ENCODE assay signal across 27 cellular contexts in genomic region chr4:137180349-137180748, GRCh38.
A peak's percentile ranks its signal among the peaks of the same experiment; 100 is the strongest.
DNase-seq lines count a peak whose midpoint lies in the region; ATAC-seq and TF ChIP-seq lines count a peak whose summit lies in the region.
"Had no signal": no experiment of that assay in that cellular context is flagged by ENCODE, and none has a peak within 500 bp of the region (broad histone marks: within the 10 kb centered on the region; RNA-seq: fewer than 3 reads in every experiment).

No MANE protein-coding gene starts in this region.

- H3K36me3 ChIP-seq in neural progenitor cell: no peaks in the 10 kb centered on the region
- H3K36me3 ChIP-seq: stomach, thyroid gland had no signal

- ATAC-seq in GM18502 (IDR thresholded peaks at IDR 0.05; ENCODE audit: poor library complexity, unreplicated experiment): no peak
- no peak for ATAC-seq in HG03520 (IDR thresholded peaks at IDR 0.05; ENCODE audit: unreplicated experiment)
- ATAC-seq: activated naive CD8-positive, alpha-beta T cell treated with anti-CD3 and anti-CD28 coated beads, Interleukin-2, amount 50 U/mL, for 24 hours; activated T-cell treated with anti-CD3 and anti-CD28 coated beads, Interleukin-2, amount 50 U/mL, for 4 hours had no signal

- H3K27me3 ChIP-seq in neural progenitor cell: no peaks in the 10 kb centered on the region
- H3K27me3 ChIP-seq: stomach, thyroid gland had no signal

- no peak overlapping the region for H3K27ac Mint-ChIP-seq in neural progenitor cell
- H3K27ac Mint-ChIP-seq: activated naive CD8-positive, alpha-beta T cell treated with anti-CD3 and anti-CD28 coated beads, Interleukin-2, amount 50 U/mL, for 24 hours; CD4-positive, alpha-beta memory T cell; mesothelial cell of epicardium; naive B cell had no signal

- H3K4me3 ChIP-seq in fibroblast of villous mesenchyme (ENCODE audit: low read depth, low read length) (no peak overlapping the region), neural progenitor cell (no peak overlapping the region)
- H3K4me3 ChIP-seq: PC-9, stomach, thyroid gland had no signal

- DNase-seq in NCI-H82 (lab: John Stamatoyannopoulos, UW): peak; percentile 2
- no peak for DNase-seq in NCI-H82 treated with DMSO at 0.1 percent for 48 hours (lab: John Stamatoyannopoulos, UW; ENCODE audit: unreplicated experiment)
- DNase-seq in SK-N-DZ (ENCODE audit: low spot score): peak; percentile 25
- DNase-seq in fibroblast of villous mesenchyme (ENCODE audit: low read depth): no peak
- peak; percentile 40 for DNase-seq in neural progenitor cell (ENCODE audit: low spot score)
- no peak for DNase-seq in activated effector memory CD4-positive, alpha-beta T cell treated with anti-CD3 and anti-CD28 coated beads, Interleukin-2, amount 50 U/mL, for 16 hours
- DNase-seq: 8988T; activated CD4-positive, alpha-beta T cell treated with anti-CD3 and anti-CD28 coated beads, Interleukin-2, amount 50 U/mL, for 1 hour; activated naive CD8-positive, alpha-beta T cell treated with anti-CD3 and anti-CD28 coated beads, Interleukin-2, amount 50 U/mL, for 24 hours; activated T-cell treated with anti-CD3 and anti-CD28 coated beads, Interleukin-2, amount 50 U/mL, for 4 hours; CD4-positive, alpha-beta memory T cell; EL; erythroblast; Kasumi-1; naive B cell; NCI-H146; NCI-H2171; NCI-H510A; occipital lobe; PC-9; Right ventricle myocardium superior; stimulated activated CD4-positive, alpha-beta T cell treated with anti-CD3 and anti-CD28 coated beads, Interleukin-1b, Interleukin-23, amount 100 ng/mL, for 48 hours; stomach; thyroid gland had no signal

- no peak overlapping the region for H3K27ac ChIP-seq in neural progenitor cell
- H3K27ac ChIP-seq: PC-9, stomach, thyroid gland had no signal

- H3K36me3 Mint-ChIP-seq in neural progenitor cell: no peaks in the 10 kb centered on the region
- H3K36me3 Mint-ChIP-seq: CD4-positive, alpha-beta memory T cell; mesothelial cell of epicardium; naive B cell had no signal

- no peak overlapping the region for H3K4me3 Mint-ChIP-seq in neural progenitor cell
- H3K4me3 Mint-ChIP-seq: activated naive CD8-positive, alpha-beta T cell treated with anti-CD3 and anti-CD28 coated beads, Interleukin-2, amount 50 U/mL, for 24 hours; activated T-cell treated with anti-CD3 and anti-CD28 coated beads, Interleukin-2, amount 50 U/mL, for 4 hours; CD4-positive, alpha-beta memory T cell; mesothelial cell of epicardium; naive B cell had no signal

- H3F3A ChIP-seq in neural progenitor cell (ENCODE audit: low read depth): no peaks in the 10 kb centered on the region

- H3K4me1 Mint-ChIP-seq in neural progenitor cell: no peaks in the 10 kb centered on the region
- H3K4me1 Mint-ChIP-seq: activated naive CD8-positive, alpha-beta T cell treated with anti-CD3 and anti-CD28 coated beads, Interleukin-2, amount 50 U/mL, for 24 hours; CD4-positive, alpha-beta memory T cell; mesothelial cell of epicardium; naive B cell had no signal

- no peaks in the 10 kb centered on the region for H4K20me1 ChIP-seq in neural progenitor cell (ENCODE audit: low read depth)

- no peaks in the 10 kb centered on the region for H3K4me1 ChIP-seq in neural progenitor cell
- H3K4me1 ChIP-seq: stomach, thyroid gland had no signal

- H3K9ac ChIP-seq in neural progenitor cell: no peak overlapping the region

- H3K79me2 ChIP-seq in neural progenitor cell (ENCODE audit: low read depth): no peaks in the 10 kb centered on the region

- H3K4me2 ChIP-seq in neural progenitor cell: no peak overlapping the region
- H3K4me2 ChIP-seq: PC-9 had no signal

- H3K9me3 ChIP-seq in neural progenitor cell (ENCODE audit: low read depth): no peaks in the 10 kb centered on the region
- H3K9me3 ChIP-seq: stomach, thyroid gland had no signal

- peak; percentile 18 for TF ChIP-seq CTCF in fibroblast of villous mesenchyme (IDR thresholded peaks at IDR 0.05; ENCODE audit: insufficient read depth, low read depth, low read length)
- peak; percentile 52 for TF ChIP-seq CTCF in neural progenitor cell (IDR thresholded peaks at IDR 0.05)

- H3K9me3 Mint-ChIP-seq in neural progenitor cell: peaks cover 6% of the 10 kb centered on the region
- H3K9me3 Mint-ChIP-seq: activated naive CD8-positive, alpha-beta T cell treated with anti-CD3 and anti-CD28 coated beads, Interleukin-2, amount 50 U/mL, for 24 hours had no signal

- H3K27me3 Mint-ChIP-seq in neural progenitor cell (ENCODE audit: insufficient read depth, low read depth): no peaks in the 10 kb centered on the region
- H3K27me3 Mint-ChIP-seq: activated naive CD8-positive, alpha-beta T cell treated with anti-CD3 and anti-CD28 coated beads, Interleukin-2, amount 50 U/mL, for 24 hours; CD4-positive, alpha-beta memory T cell; naive B cell had no signal

- H2AFZ ChIP-seq in neural progenitor cell (replicated peaks): peak overlapping the region; percentile 87
- H2AFZ ChIP-seq: PC-9 had no signal

Comparison
In these comparisons a context has a peak if more than half of its experiments do, and no peak if none do; other contexts are left out.
1. DNase-seq: peak in NCI-H82 (single experiment), SK-N-DZ (single experiment) and neural progenitor cell (single experiment); none in NCI-H82 treated with DMSO at 0.1 percent for 48 hours (single experiment), fibroblast of villous mesenchyme (single experiment) and activated effector memory CD4-positive, alpha-beta T cell treated with anti-CD3 and anti-CD28 coated beads, Interleukin-2, amount 50 U/mL, for 16 hours (single experiment).